In genomic region chr16:66551788-66552287, GRCh38 we compare ENCODE assay signal across 1 cellular context.
TF ChIP-seq lines count a peak whose summit lies in the region.

No MANE protein-coding gene starts in this region.

TF ChIP-seq in GM12878, 131 proteins besides CTCF, POLR2A, EP300 and RAD21:
- no peak for TF ChIP-seq NBN (IDR thresholded peaks at IDR 0.05)
- peak; percentile 29; the same call in 1 of the 2 replicates for TF ChIP-seq PML (IDR thresholded peaks at IDR 0.05; ENCODE audit: low read length)
- no peak for TF ChIP-seq E4F1 (IDR thresholded peaks at IDR 0.05; ENCODE audit: borderline replicate concordance, partially characterized antibody)
- no peak for TF ChIP-seq RELA (IDR thresholded peaks at IDR 0.05; ENCODE audit: borderline replicate concordance, partially characterized antibody)
- TF ChIP-seq ZNF217 (IDR thresholded peaks at IDR 0.05): no peak
- TF ChIP-seq FOXM1 (IDR thresholded peaks at IDR 0.05; ENCODE audit: low read depth, low read length): no peak
- no peak for TF ChIP-seq MLLT1 (IDR thresholded peaks at IDR 0.05)
- no peak for TF ChIP-seq PAX5 (IDR thresholded peaks at IDR 0.05; ENCODE audit: borderline replicate concordance, low read depth, low read length)
- no peak for TF ChIP-seq ZBTB11 (CRISPR knock-in tag; IDR thresholded peaks at IDR 0.05)
- TF ChIP-seq SMAD1 (IDR thresholded peaks at IDR 0.05; ENCODE audit: low read depth, partially characterized antibody): peak; percentile 35
TF ChIP-seq in GM12878: peak in this region for 2.
